1 cellular context compared by ENCODE assay signal in the genomic region with DNA sequence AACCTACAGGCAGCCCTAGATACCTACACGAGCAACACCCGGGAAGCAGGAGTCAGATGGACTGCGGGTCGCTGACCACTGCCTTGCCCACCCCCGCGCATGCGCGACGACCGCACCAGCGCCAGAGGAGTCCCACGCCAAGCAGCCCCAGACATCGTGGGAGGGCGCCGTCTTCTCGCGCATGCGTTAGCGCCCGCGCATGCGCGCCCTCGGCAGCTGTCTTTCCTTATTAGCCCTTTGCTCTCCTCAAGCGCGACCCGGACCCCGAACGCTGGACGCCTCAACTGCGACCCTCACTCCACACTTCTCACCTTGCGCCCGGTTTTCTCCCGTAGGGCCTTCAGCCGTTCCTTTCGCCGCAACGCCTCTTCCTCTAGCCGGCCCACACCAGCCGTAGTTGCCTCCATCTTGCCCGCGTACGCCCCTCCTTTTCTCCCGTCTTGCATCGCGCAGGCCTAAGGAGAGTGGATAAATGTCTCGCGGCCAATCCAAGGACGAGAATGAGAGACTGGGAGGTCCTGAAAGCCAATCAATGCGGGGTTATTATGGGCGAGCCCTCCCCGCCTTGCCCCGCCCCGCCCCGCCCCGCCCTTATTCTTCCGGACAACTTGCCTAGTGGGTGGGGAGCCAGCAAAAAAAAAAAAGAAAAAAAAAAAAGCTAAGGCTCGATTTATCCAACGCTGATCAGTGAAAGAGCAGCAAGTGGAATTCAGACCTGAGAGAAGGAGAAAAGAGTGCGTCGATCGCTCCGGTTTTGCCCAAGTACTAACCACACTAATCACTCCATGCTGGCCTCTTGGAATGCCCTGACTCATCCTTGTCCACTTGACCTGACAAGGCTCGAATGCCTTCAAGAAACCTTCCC.
TF ChIP-seq lines count a peak whose summit lies in the region.

A gene (minus strand): TSS at position 420 of the 865 bp plus-strand sequence. CDS start 13 bp downstream, at position 407.

TF ChIP-seq in HepG2, 621 proteins besides CTCF, POLR2A, EP300 and RAD21 (continued from another document and continues in another):
- TF ChIP-seq, protein P1, sequence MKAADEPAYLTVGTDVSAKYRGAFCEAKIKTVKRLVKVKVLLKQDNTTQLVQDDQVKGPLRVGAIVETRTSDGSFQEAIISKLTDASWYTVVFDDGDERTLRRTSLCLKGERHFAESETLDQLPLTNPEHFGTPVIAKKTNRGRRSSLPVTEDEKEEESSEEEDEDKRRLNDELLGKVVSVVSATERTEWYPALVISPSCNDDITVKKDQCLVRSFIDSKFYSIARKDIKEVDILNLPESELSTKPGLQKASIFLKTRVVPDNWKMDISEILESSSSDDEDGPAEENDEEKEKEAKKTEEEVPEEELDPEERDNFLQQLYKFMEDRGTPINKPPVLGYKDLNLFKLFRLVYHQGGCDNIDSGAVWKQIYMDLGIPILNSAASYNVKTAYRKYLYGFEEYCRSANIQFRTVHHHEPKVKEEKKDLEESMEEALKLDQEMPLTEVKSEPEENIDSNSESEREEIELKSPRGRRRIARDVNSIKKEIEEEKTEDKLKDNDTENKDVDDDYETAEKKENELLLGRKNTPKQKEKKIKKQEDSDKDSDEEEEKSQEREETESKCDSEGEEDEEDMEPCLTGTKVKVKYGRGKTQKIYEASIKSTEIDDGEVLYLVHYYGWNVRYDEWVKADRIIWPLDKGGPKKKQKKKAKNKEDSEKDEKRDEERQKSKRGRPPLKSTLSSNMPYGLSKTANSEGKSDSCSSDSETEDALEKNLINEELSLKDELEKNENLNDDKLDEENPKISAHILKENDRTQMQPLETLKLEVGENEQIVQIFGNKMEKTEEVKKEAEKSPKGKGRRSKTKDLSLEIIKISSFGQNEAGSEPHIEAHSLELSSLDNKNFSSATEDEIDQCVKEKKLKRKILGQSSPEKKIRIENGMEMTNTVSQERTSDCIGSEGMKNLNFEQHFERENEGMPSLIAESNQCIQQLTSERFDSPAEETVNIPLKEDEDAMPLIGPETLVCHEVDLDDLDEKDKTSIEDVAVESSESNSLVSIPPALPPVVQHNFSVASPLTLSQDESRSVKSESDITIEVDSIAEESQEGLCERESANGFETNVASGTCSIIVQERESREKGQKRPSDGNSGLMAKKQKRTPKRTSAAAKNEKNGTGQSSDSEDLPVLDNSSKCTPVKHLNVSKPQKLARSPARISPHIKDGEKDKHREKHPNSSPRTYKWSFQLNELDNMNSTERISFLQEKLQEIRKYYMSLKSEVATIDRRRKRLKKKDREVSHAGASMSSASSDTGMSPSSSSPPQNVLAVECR (CRISPR knock-in tag; IDR thresholded peaks at IDR 0.05; ENCODE audit: borderline replicate concordance) = peak; percentile 80; the same call in 1 of the 2 replicates
- TF ChIP-seq, protein P2, sequence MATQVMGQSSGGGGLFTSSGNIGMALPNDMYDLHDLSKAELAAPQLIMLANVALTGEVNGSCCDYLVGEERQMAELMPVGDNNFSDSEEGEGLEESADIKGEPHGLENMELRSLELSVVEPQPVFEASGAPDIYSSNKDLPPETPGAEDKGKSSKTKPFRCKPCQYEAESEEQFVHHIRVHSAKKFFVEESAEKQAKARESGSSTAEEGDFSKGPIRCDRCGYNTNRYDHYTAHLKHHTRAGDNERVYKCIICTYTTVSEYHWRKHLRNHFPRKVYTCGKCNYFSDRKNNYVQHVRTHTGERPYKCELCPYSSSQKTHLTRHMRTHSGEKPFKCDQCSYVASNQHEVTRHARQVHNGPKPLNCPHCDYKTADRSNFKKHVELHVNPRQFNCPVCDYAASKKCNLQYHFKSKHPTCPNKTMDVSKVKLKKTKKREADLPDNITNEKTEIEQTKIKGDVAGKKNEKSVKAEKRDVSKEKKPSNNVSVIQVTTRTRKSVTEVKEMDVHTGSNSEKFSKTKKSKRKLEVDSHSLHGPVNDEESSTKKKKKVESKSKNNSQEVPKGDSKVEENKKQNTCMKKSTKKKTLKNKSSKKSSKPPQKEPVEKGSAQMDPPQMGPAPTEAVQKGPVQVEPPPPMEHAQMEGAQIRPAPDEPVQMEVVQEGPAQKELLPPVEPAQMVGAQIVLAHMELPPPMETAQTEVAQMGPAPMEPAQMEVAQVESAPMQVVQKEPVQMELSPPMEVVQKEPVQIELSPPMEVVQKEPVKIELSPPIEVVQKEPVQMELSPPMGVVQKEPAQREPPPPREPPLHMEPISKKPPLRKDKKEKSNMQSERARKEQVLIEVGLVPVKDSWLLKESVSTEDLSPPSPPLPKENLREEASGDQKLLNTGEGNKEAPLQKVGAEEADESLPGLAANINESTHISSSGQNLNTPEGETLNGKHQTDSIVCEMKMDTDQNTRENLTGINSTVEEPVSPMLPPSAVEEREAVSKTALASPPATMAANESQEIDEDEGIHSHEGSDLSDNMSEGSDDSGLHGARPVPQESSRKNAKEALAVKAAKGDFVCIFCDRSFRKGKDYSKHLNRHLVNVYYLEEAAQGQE (IDR thresholded peaks at IDR 0.05; ENCODE audit: borderline replicate concordance in 1 of 2, low read depth in 1 of 2, low read length in 2 of 2) = 0 out of 4 replicates have a peak, but pooled peaks of 1 of the 2 experiments have one; percentile 39
- TF ChIP-seq, protein P3, sequence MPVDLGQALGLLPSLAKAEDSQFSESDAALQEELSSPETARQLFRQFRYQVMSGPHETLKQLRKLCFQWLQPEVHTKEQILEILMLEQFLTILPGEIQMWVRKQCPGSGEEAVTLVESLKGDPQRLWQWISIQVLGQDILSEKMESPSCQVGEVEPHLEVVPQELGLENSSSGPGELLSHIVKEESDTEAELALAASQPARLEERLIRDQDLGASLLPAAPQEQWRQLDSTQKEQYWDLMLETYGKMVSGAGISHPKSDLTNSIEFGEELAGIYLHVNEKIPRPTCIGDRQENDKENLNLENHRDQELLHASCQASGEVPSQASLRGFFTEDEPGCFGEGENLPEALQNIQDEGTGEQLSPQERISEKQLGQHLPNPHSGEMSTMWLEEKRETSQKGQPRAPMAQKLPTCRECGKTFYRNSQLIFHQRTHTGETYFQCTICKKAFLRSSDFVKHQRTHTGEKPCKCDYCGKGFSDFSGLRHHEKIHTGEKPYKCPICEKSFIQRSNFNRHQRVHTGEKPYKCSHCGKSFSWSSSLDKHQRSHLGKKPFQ (CRISPR knock-in tag; IDR thresholded peaks at IDR 0.05; ENCODE audit: insufficient replicate concordance) = no peak
- TF ChIP-seq, protein P4, sequence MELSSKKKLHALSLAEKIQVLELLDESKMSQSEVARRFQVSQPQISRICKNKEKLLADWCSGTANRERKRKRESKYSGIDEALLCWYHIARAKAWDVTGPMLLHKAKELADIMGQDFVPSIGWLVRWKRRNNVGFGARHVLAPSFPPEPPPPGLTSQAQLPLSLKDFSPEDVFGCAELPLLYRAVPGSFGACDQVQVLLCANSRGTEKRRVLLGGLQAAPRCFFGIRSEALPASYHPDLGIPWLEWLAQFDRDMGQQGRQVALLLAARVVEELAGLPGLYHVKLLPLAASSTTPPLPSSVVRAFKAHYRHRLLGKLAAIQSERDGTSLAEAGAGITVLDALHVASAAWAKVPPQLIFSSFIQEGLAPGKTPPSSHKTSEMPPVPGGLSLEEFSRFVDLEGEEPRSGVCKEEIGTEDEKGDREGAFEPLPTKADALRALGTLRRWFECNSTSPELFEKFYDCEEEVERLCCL (CRISPR knock-in tag; IDR thresholded peaks at IDR 0.05; ENCODE audit: borderline replicate concordance) = no peak
- no peak; the same call in none of the 2 replicates for TF ChIP-seq ZSCAN31 (CRISPR knock-in tag; IDR thresholded peaks at IDR 0.05; ENCODE audit: low read depth)
- TF ChIP-seq, protein P5, sequence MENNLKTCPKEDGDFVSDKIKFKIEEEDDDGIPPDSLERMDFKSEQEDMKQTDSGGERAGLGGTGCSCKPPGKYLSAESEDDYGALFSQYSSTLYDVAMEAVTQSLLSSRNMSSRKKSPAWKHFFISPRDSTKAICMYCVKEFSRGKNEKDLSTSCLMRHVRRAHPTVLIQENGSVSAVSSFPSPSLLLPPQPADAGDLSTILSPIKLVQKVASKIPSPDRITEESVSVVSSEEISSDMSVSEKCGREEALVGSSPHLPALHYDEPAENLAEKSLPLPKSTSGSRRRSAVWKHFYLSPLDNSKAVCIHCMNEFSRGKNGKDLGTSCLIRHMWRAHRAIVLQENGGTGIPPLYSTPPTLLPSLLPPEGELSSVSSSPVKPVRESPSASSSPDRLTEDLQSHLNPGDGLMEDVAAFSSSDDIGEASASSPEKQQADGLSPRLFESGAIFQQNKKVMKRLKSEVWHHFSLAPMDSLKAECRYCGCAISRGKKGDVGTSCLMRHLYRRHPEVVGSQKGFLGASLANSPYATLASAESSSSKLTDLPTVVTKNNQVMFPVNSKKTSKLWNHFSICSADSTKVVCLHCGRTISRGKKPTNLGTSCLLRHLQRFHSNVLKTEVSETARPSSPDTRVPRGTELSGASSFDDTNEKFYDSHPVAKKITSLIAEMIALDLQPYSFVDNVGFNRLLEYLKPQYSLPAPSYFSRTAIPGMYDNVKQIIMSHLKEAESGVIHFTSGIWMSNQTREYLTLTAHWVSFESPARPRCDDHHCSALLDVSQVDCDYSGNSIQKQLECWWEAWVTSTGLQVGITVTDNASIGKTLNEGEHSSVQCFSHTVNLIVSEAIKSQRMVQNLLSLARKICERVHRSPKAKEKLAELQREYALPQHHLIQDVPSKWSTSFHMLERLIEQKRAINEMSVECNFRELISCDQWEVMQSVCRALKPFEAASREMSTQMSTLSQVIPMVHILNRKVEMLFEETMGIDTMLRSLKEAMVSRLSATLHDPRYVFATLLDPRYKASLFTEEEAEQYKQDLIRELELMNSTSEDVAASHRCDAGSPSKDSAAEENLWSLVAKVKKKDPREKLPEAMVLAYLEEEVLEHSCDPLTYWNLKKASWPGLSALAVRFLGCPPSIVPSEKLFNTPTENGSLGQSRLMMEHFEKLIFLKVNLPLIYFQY (CRISPR knock-in tag; IDR thresholded peaks at IDR 0.05; ENCODE audit: borderline replicate concordance) = 0 out of 2 replicates have a peak, but pooled peaks have one; percentile 60
- TF ChIP-seq EEA1 (CRISPR knock-in tag; IDR thresholded peaks at IDR 0.05; ENCODE audit: borderline replicate concordance) = peak; percentile 88; the same call in 1 of the 2 replicates
- peak; percentile 81 for TF ChIP-seq ZFX (CRISPR knock-in tag; IDR thresholded peaks at IDR 0.05; ENCODE audit: low read depth)
- no peak for TF ChIP-seq ZNF703 (CRISPR knock-in tag; IDR thresholded peaks at IDR 0.05; ENCODE audit: borderline replicate concordance)
- TF ChIP-seq, protein P6, sequence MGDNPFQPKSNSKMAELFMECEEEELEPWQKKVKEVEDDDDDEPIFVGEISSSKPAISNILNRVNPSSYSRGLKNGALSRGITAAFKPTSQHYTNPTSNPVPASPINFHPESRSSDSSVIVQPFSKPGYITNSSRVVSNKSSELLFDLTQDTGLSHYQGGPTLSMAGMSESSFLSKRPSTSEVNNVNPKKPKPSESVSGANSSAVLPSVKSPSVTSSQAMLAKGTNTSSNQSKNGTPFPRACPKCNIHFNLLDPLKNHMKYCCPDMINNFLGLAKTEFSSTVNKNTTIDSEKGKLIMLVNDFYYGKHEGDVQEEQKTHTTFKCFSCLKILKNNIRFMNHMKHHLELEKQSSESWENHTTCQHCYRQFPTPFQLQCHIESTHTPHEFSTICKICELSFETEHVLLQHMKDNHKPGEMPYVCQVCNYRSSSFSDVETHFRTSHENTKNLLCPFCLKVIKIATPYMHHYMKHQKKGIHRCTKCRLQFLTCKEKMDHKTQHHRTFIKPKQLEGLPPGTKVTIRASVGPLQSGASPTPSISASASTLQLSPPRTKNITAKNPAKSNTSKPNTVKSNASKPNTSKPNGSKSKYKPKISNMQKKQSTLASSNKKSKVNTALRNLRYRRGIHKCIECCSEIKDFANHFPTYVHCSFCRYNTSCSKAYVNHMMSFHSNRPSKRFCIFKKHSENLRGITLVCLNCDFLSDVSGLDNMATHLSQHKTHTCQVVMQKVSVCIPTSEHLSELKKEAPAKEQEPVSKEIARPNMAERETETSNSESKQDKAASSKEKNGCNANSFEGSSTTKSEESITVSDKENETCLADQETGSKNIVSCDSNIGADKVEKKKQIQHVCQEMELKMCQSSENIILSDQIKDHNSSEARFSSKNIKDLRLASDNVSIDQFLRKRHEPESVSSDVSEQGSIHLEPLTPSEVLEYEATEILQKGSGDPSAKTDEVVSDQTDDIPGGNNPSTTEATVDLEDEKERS (CRISPR knock-in tag; IDR thresholded peaks at IDR 0.05) = no peak
- TF ChIP-seq ZNF296 (CRISPR knock-in tag; conservative IDR thresholded peaks at IDR 0.05) = peak; percentile 94
- peak; percentile 67 for TF ChIP-seq BORCS8-MEF2B (CRISPR knock-in tag; IDR thresholded peaks at IDR 0.05)
- no peak for TF ChIP-seq ZNF674 (CRISPR knock-in tag; IDR thresholded peaks at IDR 0.05; ENCODE audit: low read depth)
- TF ChIP-seq NCOA2 (CRISPR knock-in tag; IDR thresholded peaks at IDR 0.05) = no peak; the same call in 1 of the 2 replicates
- no peak for TF ChIP-seq ZNF598 (CRISPR knock-in tag; IDR thresholded peaks at IDR 0.05; ENCODE audit: borderline replicate concordance)
- TF ChIP-seq NRL (CRISPR knock-in tag; IDR thresholded peaks at IDR 0.05; ENCODE audit: borderline replicate concordance) = peak; percentile 38; the same call in 1 of the 2 replicates
- peak; percentile 69; the same call in 1 of the 2 replicates for TF ChIP-seq BRCA1 (CRISPR knock-in tag; IDR thresholded peaks at IDR 0.05)
- no peak for TF ChIP-seq KDM4B (CRISPR knock-in tag; IDR thresholded peaks at IDR 0.05)
- no peak for TF ChIP-seq MLLT10 (CRISPR knock-in tag; IDR thresholded peaks at IDR 0.05)
- no peak for TF ChIP-seq ZNF44 (CRISPR knock-in tag; IDR thresholded peaks at IDR 0.05)
- no peak for TF ChIP-seq SATB2 (CRISPR knock-in tag; IDR thresholded peaks at IDR 0.05)
- no peak for TF ChIP-seq ZNF850 (CRISPR knock-in tag; conservative IDR thresholded peaks at IDR 0.05)
- TF ChIP-seq ZNF775 (CRISPR knock-in tag; IDR thresholded peaks at IDR 0.05; ENCODE audit: borderline replicate concordance) = no peak
- peak; percentile 87; the same call in 1 of the 2 replicates for TF ChIP-seq KDM5A (IDR thresholded peaks at IDR 0.05; ENCODE audit: borderline replicate concordance, low read length)
